8 cellular contexts compared by ENCODE assay signal in genomic region chr1:109655624-109656519, GRCh38. TPM values are rescaled to one million over a fixed set of nuclear protein-coding genes. Genes with fewer than 3 reads are reported as not detected.
DNase-seq lines count a peak whose midpoint lies in the region; ATAC-seq, FAIRE-seq and TF ChIP-seq lines count a peak whose summit lies in the region.

TSS of gene GSTM4 (plus strand) at chr1:109656099. CDS start at chr1:109656390, 291 bp downstream.

- peak within 1 kb of the TSS; percentile 70 for H3K4me3 ChIP-seq in CD4-positive, CD25-positive, alpha-beta regulatory T cell (ENCODE audit: low read depth, low read length)
- H3K4me3 ChIP-seq in OCI-LY7 (ENCODE audit: low read depth, low read length, poor library complexity, severe bottlenecking), result peak within 1 kb of the TSS; percentile 76
- H3K4me3 ChIP-seq in esophagus (ENCODE audit: low read depth in 1 of 2, low read length in 2 of 2), result peak within 1 kb of the TSS; percentile 71 to 76
- peak within 1 kb of the TSS; percentile 83 to 90 for H3K4me3 ChIP-seq in mucosa of rectum (ENCODE audit: low read length in 2 of 2)

- POLR2A ChIA-PET in OCI-LY7 (lab: Charles Lee), result interaction anchor here (0.6 to 0.9 kb wide), 2 partner anchors 107 to 141 kb away, joined by 3 read pairs; partner anchors contain the start of gene GNAI3

- no peaks in the 10 kb centered on the region for H3K9me2 ChIP-seq in OCI-LY7 (ENCODE audit: insufficient read depth, low read length)

- peak; percentile 70 to 82 for ATAC-seq in CD4-positive, CD25-positive, alpha-beta regulatory T cell (ENCODE audit: low read depth in 2 of 2)
- peak; percentile 94 for ATAC-seq in HG03439 (IDR thresholded peaks at IDR 0.05; ENCODE audit: unreplicated experiment)

- peak; percentile 89 for FAIRE-seq in GM19239 (lab: Jason Lieb, UNC)

- no peaks in the 10 kb centered on the region for H4K20me1 ChIP-seq in OCI-LY7 (ENCODE audit: insufficient read depth, low read length)

- CTCF ChIA-PET in OCI-LY7 (lab: Charles Lee; ENCODE audit: unreplicated experiment), result no interaction called here

- no peaks in the 10 kb centered on the region for H3K79me2 ChIP-seq in OCI-LY7 (ENCODE audit: insufficient read depth, low read depth, low read length)

- H3K4me1 ChIP-seq in CD4-positive, CD25-positive, alpha-beta regulatory T cell (ENCODE audit: control insufficient read depth, insufficient read depth, low read length, poor library complexity, severe bottlenecking), result peaks cover 13% of the 10 kb centered on the region
- H3K4me1 ChIP-seq in OCI-LY7 (ENCODE audit: insufficient read depth, low read length, poor library complexity, severe bottlenecking) (peaks cover 5% of the 10 kb centered on the region), esophagus (ENCODE audit: control insufficient read depth in 2 of 2, insufficient read depth in 2 of 2, low read length in 1 of 2) (peaks cover 0 to 10% of the 10 kb centered on the region in 2 donors), mucosa of rectum (ENCODE audit: control insufficient read depth in 2 of 2, insufficient read depth in 2 of 2, low read length in 2 of 2) (peaks cover 7 to 9% of the 10 kb centered on the region in 2 donors)

- H3K27ac Mint-ChIP-seq in CD4-positive, CD25-positive, alpha-beta regulatory T cell, result peak within 1 kb of the TSS; percentile 35 to 86 (median 86)

- H3K36me3 ChIP-seq in CD4-positive, CD25-positive, alpha-beta regulatory T cell (ENCODE audit: control insufficient read depth, insufficient read depth, low read length), result no peaks in the 10 kb centered on the region
- H3K36me3 ChIP-seq in OCI-LY7 (ENCODE audit: insufficient read depth, low read length) (no peaks in the 10 kb centered on the region), esophagus (ENCODE audit: control insufficient read depth in 2 of 2, insufficient read depth in 2 of 2, low read length in 1 of 2) (peaks cover 0 to 6% of the 10 kb centered on the region in 2 donors), mucosa of rectum (ENCODE audit: control insufficient read depth in 2 of 2, insufficient read depth in 2 of 2, low read length in 2 of 2) (peaks cover 13 to 21% of the 10 kb centered on the region in 2 donors)

- WGBS in esophagus, 2 donors, result 1 to 3% methylated on average over 53 of the region's 53 CpGs

- no peaks in the 10 kb centered on the region for H3K36me3 Mint-ChIP-seq in CD4-positive, CD25-positive, alpha-beta regulatory T cell

- H3K9me3 ChIP-seq in CD4-positive, CD25-positive, alpha-beta regulatory T cell (ENCODE audit: control insufficient read depth in 2 of 2, low read length in 2 of 2), result no peaks in the 10 kb centered on the region
- H3K9me3 ChIP-seq in OCI-LY7 (ENCODE audit: low read length), result no peaks in the 10 kb centered on the region
- H3K9me3 ChIP-seq in esophagus (ENCODE audit: control insufficient read depth in 2 of 2, insufficient read depth in 1 of 2, low read depth in 1 of 2, low read length in 1 of 2), result no peaks in the 10 kb centered on the region
- no peaks in the 10 kb centered on the region for H3K9me3 ChIP-seq in mucosa of rectum (ENCODE audit: control insufficient read depth in 2 of 2, low read length in 2 of 2)

- H3K4me2 ChIP-seq in OCI-LY7 (ENCODE audit: low read length), result peak within 1 kb of the TSS; percentile 66

- BruUV-seq in OCI-LY7 (replicated peaks; lab: Mats Ljungman, UMichigan), result no TSS peak

- H3K9ac ChIP-seq in mucosa of rectum (ENCODE audit: low read depth in 1 of 2, low read length in 2 of 2), result peak within 1 kb of the TSS; percentile 77 to 91

- peaks cover 23% of the 10 kb centered on the region for H3K27me3 Mint-ChIP-seq in CD4-positive, CD25-positive, alpha-beta regulatory T cell

- peaks cover 0 to 17% (median 10%) of the 10 kb centered on the region in 4 donors for H3K4me1 Mint-ChIP-seq in CD4-positive, CD25-positive, alpha-beta regulatory T cell

- H3K27me3 ChIP-seq in CD4-positive, CD25-positive, alpha-beta regulatory T cell (ENCODE audit: control insufficient read depth, insufficient read depth, low read length), result peaks cover 4% of the 10 kb centered on the region
- H3K27me3 ChIP-seq in esophagus (ENCODE audit: control insufficient read depth in 1 of 2, insufficient read depth in 2 of 2, low read length in 2 of 2), result no peaks in the 10 kb centered on the region
- H3K27me3 ChIP-seq in mucosa of rectum (ENCODE audit: control insufficient read depth in 2 of 2, insufficient read depth in 2 of 2, low read length in 2 of 2), result no peaks in the 10 kb centered on the region

- intact Hi-C loops in OCI-LY7 (cut with micrococcal nuclease; ENCODE audit: unreplicated experiment), result no loop called here

- H3K27ac ChIP-seq in CD4-positive, CD25-positive, alpha-beta regulatory T cell (ENCODE audit: insufficient read depth, low read length, poor library complexity, severe bottlenecking), result peak within 1 kb of the TSS; percentile 53
- H3K27ac ChIP-seq in OCI-LY7 (ENCODE audit: low read depth, low read length, poor library complexity, severe bottlenecking) (peak within 1 kb of the TSS; percentile 3), esophagus (ENCODE audit: low read depth in 2 of 2, low read length in 1 of 2) (peak within 1 kb of the TSS; percentile 88), mucosa of rectum (ENCODE audit: low read depth in 2 of 2, low read length in 2 of 2) (peak within 1 kb of the TSS; percentile 89 to 90)

- DNase-seq in CD4-positive, CD25-positive, alpha-beta regulatory T cell, result peak; percentile 38 to 74 (median 63)
- DNase-seq in GM19239 (ENCODE audit: insufficient read length, low spot score) (peak; percentile 80), OCI-LY7 (ENCODE audit: low spot score) (peak; percentile 86)
- peak; percentile 71 for DNase-seq in activated T-cell treated with anti-CD3 and anti-CD28 coated beads, Interleukin-2, amount 50 U/mL, for 1 hour
- peak; percentile 88 for DNase-seq in stimulated activated CD8-positive, alpha-beta memory T cell treated with anti-CD3 and anti-CD28 coated beads, Interleukin-4, amount 100 ng/mL, for 48 hours

- no peaks in the 10 kb centered on the region for H3K9me3 Mint-ChIP-seq in CD4-positive, CD25-positive, alpha-beta regulatory T cell

- peak; percentile 41; the same call in 1 of the 2 replicates for TF ChIP-seq CTCF in OCI-LY7 (conservative IDR thresholded peaks at IDR 0.05; ENCODE audit: low read length)

- H3K4me3 Mint-ChIP-seq in CD4-positive, CD25-positive, alpha-beta regulatory T cell, result peak within 1 kb of the TSS; percentile 89 to 98 (median 92)

- peak within 1 kb of the TSS; percentile 94 for H2AFZ ChIP-seq in OCI-LY7 (ENCODE audit: low read length)

RNA-seq across cellular contexts. Expression of gene GSTM4, which starts in this region (rescaled TPM):
- 14.4 TPM for total RNA-seq in CD4-positive, CD25-positive, alpha-beta regulatory T cell
- 10 to 100 TPM in 3 of 4 donors, 1 to 10 TPM in 1; 2.2 to 31.4 (median 17.6) TPM for polyA plus RNA-seq in CD4-positive, CD25-positive, alpha-beta regulatory T cell
- total RNA-seq in OCI-LY7 (2014; rRNA removed; shearing (Covaris generic)), result 3.4 and 6.0 TPM in 2 replicates
- total RNA-seq in OCI-LY7 (2022), result 6.8 and 8.0 TPM in 2 replicates
- polyA plus RNA-seq in esophagus, result 10 to 100 TPM; 22.9 to 26.4 TPM

Comparison
In these comparisons a context has a peak if more than half of its experiments do, and no peak if none do; other contexts are left out.
1. Peak in every context shown above with its lines: DNase-seq, ATAC-seq, H3K4me3 ChIP-seq and H3K27ac ChIP-seq.
2. H3K27ac ChIP-seq: peak in every context shown above with its lines; median percentile 90 in mucosa of rectum; 88 in esophagus; 53 in CD4-positive, CD25-positive, alpha-beta regulatory T cell; 3 in OCI-LY7.